In genomic region chr12:95470300-95470699, GRCh38 we compare ENCODE assay signal across 26 cellular contexts.
"Had no signal": no experiment of that assay in that cellular context is flagged by ENCODE, and none has a peak within 500 bp of the region (broad histone marks: within the 10 kb centered on the region; RNA-seq: fewer than 3 reads in every experiment).

No MANE protein-coding gene starts in this region.

- H3K4me3 ChIP-seq: breast epithelium, gastrocnemius medialis, left ventricle myocardium inferior, lung, pancreas, tibial nerve had no signal

- H3K27me3 ChIP-seq: breast epithelium, gastrocnemius medialis, pancreas, tibial nerve had no signal

- DNase-seq: activated CD4-positive, alpha-beta memory T cell treated with anti-CD3 and anti-CD28 coated beads, Interleukin-2, amount 10 ng/mL, durations not matched to agents 7 days and 5 days; activated CD4-positive, alpha-beta T cell treated with anti-CD3 and anti-CD28 coated beads for 1 hour; activated CD4-positive, alpha-beta T cell treated with anti-CD3 and anti-CD28 coated beads, Interleukin-2, amount 10 ng/mL, durations not matched to agents 7 days and 5 days; activated gamma-delta T cell treated with Interleukin-2 at 50 U/mL for 16 hours; activated naive CD8-positive, alpha-beta T cell treated with anti-CD3 and anti-CD28 coated beads, Interleukin-2, amount 50 U/mL, for 24 hours; activated T-cell treated with anti-CD3 and anti-CD28 coated beads, Interleukin-2, amount 50 U/mL, for 4 hours; gastrocnemius medialis; glutamatergic neuron; left ventricle myocardium inferior; mesendoderm; naive B cell; nephron progenitor cell; nucleus accumbens; pancreas; right cardiac atrium; stimulated activated CD4-positive, alpha-beta T cell treated with anti-CD3 and anti-CD28 coated beads, Interleukin-15, amount 100 ng/mL, for 24 hours; stimulated activated CD4-positive, alpha-beta T cell treated with anti-CD3 and anti-CD28 coated beads, Interleukin-2, amount 100 ng/mL, for 24 hours; stimulated activated naive CD4-positive, alpha-beta T cell; T-helper 9 cell had no signal

- H3K9me3 Mint-ChIP-seq: activated CD4-positive, alpha-beta memory T cell treated with anti-CD3 and anti-CD28 coated beads, Interleukin-2, amount 10 ng/mL, durations not matched to agents 7 days and 5 days; activated CD4-positive, alpha-beta T cell treated with anti-CD3 and anti-CD28 coated beads, Interleukin-2, amount 10 ng/mL, durations not matched to agents 7 days and 5 days; activated naive CD4-positive, alpha-beta T cell treated with anti-CD3 and anti-CD28 coated beads, Interleukin-2, amount 50 U/mL, for 24 hours; activated naive CD8-positive, alpha-beta T cell treated with anti-CD3 and anti-CD28 coated beads, Interleukin-2, amount 50 U/mL, for 24 hours; activated T-cell treated with anti-CD3 and anti-CD28 coated beads, Interleukin-2, amount 50 U/mL, for 4 hours; activated T-helper 17 cell treated with anti-CD3 and anti-CD28 coated beads, Interleukin-2, amount 50 U/mL, for 72 hours; central memory CD8-positive, alpha-beta T cell; dendritic cell treated with granulocyte-macrophage colony-stimulating factor and Interleukin-4, amounts not matched to agents 40 ng/mL and 50 ng/mL, for 4 days; naive B cell; nephron progenitor cell had no signal

- H3K36me3 ChIP-seq: breast epithelium, gastrocnemius medialis, left ventricle myocardium inferior, pancreas, tibial nerve had no signal

- H3K9me3 ChIP-seq: breast epithelium, gastrocnemius medialis, left ventricle myocardium inferior, pancreas, tibial nerve had no signal

- H3K27ac Mint-ChIP-seq: activated CD4-positive, alpha-beta memory T cell treated with anti-CD3 and anti-CD28 coated beads, Interleukin-2, amount 10 ng/mL, durations not matched to agents 7 days and 5 days; activated CD4-positive, alpha-beta T cell treated with anti-CD3 and anti-CD28 coated beads, Interleukin-2, amount 10 ng/mL, durations not matched to agents 7 days and 5 days; activated naive CD4-positive, alpha-beta T cell treated with anti-CD3 and anti-CD28 coated beads, Interleukin-2, amount 50 U/mL, for 24 hours; activated naive CD8-positive, alpha-beta T cell treated with anti-CD3 and anti-CD28 coated beads, Interleukin-2, amount 50 U/mL, for 24 hours; activated T-helper 17 cell treated with anti-CD3 and anti-CD28 coated beads, Interleukin-2, amount 50 U/mL, for 72 hours; dendritic cell treated with granulocyte-macrophage colony-stimulating factor and Interleukin-4, amounts not matched to agents 40 ng/mL and 50 ng/mL, for 4 days; naive B cell; nephron progenitor cell had no signal

- H3K27me3 Mint-ChIP-seq: activated CD4-positive, alpha-beta T cell treated with anti-CD3 and anti-CD28 coated beads, Interleukin-2, amount 10 ng/mL, durations not matched to agents 7 days and 5 days; activated naive CD4-positive, alpha-beta T cell treated with anti-CD3 and anti-CD28 coated beads, Interleukin-2, amount 50 U/mL, for 24 hours; activated naive CD8-positive, alpha-beta T cell treated with anti-CD3 and anti-CD28 coated beads, Interleukin-2, amount 50 U/mL, for 24 hours; activated T-helper 17 cell treated with anti-CD3 and anti-CD28 coated beads, Interleukin-2, amount 50 U/mL, for 72 hours; central memory CD8-positive, alpha-beta T cell had no signal

- H3K27ac ChIP-seq: breast epithelium, gastrocnemius medialis, left ventricle myocardium inferior, pancreas, tibial nerve had no signal

- H3K4me3 Mint-ChIP-seq: activated CD4-positive, alpha-beta memory T cell treated with anti-CD3 and anti-CD28 coated beads, Interleukin-2, amount 10 ng/mL, durations not matched to agents 7 days and 5 days; activated CD4-positive, alpha-beta T cell treated with anti-CD3 and anti-CD28 coated beads, Interleukin-2, amount 10 ng/mL, durations not matched to agents 7 days and 5 days; activated naive CD4-positive, alpha-beta T cell treated with anti-CD3 and anti-CD28 coated beads, Interleukin-2, amount 50 U/mL, for 24 hours; activated naive CD8-positive, alpha-beta T cell treated with anti-CD3 and anti-CD28 coated beads, Interleukin-2, amount 50 U/mL, for 24 hours; activated T-cell treated with anti-CD3 and anti-CD28 coated beads, Interleukin-2, amount 50 U/mL, for 4 hours; activated T-helper 17 cell treated with anti-CD3 and anti-CD28 coated beads, Interleukin-2, amount 50 U/mL, for 72 hours; central memory CD8-positive, alpha-beta T cell; dendritic cell treated with granulocyte-macrophage colony-stimulating factor and Interleukin-4, amounts not matched to agents 40 ng/mL and 50 ng/mL, for 4 days; nephron progenitor cell had no signal

- ATAC-seq: activated naive CD8-positive, alpha-beta T cell treated with anti-CD3 and anti-CD28 coated beads, Interleukin-2, amount 50 U/mL, for 24 hours; activated T-cell treated with anti-CD3 and anti-CD28 coated beads, Interleukin-2, amount 50 U/mL, for 4 hours; activated T-helper 17 cell treated with anti-CD3 and anti-CD28 coated beads, Interleukin-2, amount 50 U/mL, for 72 hours; gastrocnemius medialis; pancreas; right cardiac atrium had no signal
